Comparison of ENCODE assay signal across 8 cellular contexts in genomic region chr15:96339662-96340347, GRCh38. TPM values are rescaled to one million over a fixed set of nuclear protein-coding genes. Genes with fewer than 3 reads are reported as not detected.
DNase-seq lines count a peak whose midpoint lies in the region; ATAC-seq and TF ChIP-seq lines count a peak whose summit lies in the region.

No MANE protein-coding gene starts in this region.

- H2BK15ac ChIP-seq in IMR-90 (ENCODE audit: low read depth, low read length), result peak overlapping the region; percentile 61; the same call in 1 of the 3 replicates

- H3K9ac ChIP-seq in IMR-90 (ENCODE audit: low read depth, low read length), result peak overlapping the region; percentile 96

- peak overlapping the region; percentile 77 for H4K91ac ChIP-seq in IMR-90 (ENCODE audit: insufficient read depth, low read depth, low read length)

- CTCF ChIA-PET in IMR-90 (lab: Yijun Ruan, JAX), result interaction anchor here (0.6 to 0.9 kb wide), 2 partner anchors 12 to 1039 kb away, joined by 3 read pairs; no protein-coding TSS in a partner anchor

- H3K18ac ChIP-seq in IMR-90 (ENCODE audit: low read depth, low read length), result peak overlapping the region; percentile 87

- no peaks in the 10 kb centered on the region for H3K79me1 ChIP-seq in IMR-90 (ENCODE audit: low read depth in 1 of 2, low read length in 2 of 2)

- H3K56ac ChIP-seq in IMR-90 (ENCODE audit: extremely low read depth, insufficient read depth, low read length), result peak overlapping the region; percentile 97

- dilution Hi-C loops in IMR-90 (cut with HindIII; ENCODE audit: low sequenced_read_pairs, unreplicated experiment), result no loop called here

- intact Hi-C loops in IMR-90 (cut with micrococcal nuclease), result loop anchor here (5.0 kb wide), 1 partner anchor 453 kb away; no protein-coding TSS in a partner anchor

- peak overlapping the region; percentile 78 for H4K5ac ChIP-seq in IMR-90 (ENCODE audit: low read depth, low read length)

- peak overlapping the region; percentile 84; the same call in 1 of the 2 replicates for H3K4ac ChIP-seq in IMR-90 (ENCODE audit: low read depth, low read length)

- DNase-seq in 8988T (peak; percentile 5), IMR-90 (no peak), myocyte (ENCODE audit: low read depth) (peak; percentile 36), LoVo (ENCODE audit: low spot score) (no peak), EL (no peak), foreskin melanocyte (no peak)

- H3K27me3 ChIP-seq in IMR-90 (ENCODE audit: control insufficient read depth, insufficient read depth, low read length), result no peaks in the 10 kb centered on the region
- H3K27me3 ChIP-seq in ectodermal cell (ENCODE audit: control insufficient read depth, insufficient read depth, low read length, poor library complexity, severe bottlenecking), result peaks cover 57% of the 10 kb centered on the region

- H3K23ac ChIP-seq in IMR-90 (ENCODE audit: low read depth, low read length), result peak overlapping the region; percentile 97

- no peak overlapping the region for H2AK5ac ChIP-seq in IMR-90 (ENCODE audit: low read depth, low read length)

- peaks cover 42% of the 10 kb centered on the region for H3K36me3 ChIP-seq in IMR-90 (ENCODE audit: control insufficient read depth, insufficient read depth, low read length)
- H3K36me3 ChIP-seq in ectodermal cell (ENCODE audit: control insufficient read depth, insufficient read depth, low read length), result peaks cover 37% of the 10 kb centered on the region

- TF ChIP-seq CTCF in IMR-90 (conservative IDR thresholded peaks at IDR 0.05; ENCODE audit: low read depth, low read length), result no peak

- in situ Hi-C loops in IMR-90 (cut with MboI; ENCODE audit: low sequenced_read_pairs), result loop anchor here (10.0 to 25.0 kb wide), 4 partner anchors 778 to 1315 kb away; no protein-coding TSS in a partner anchor

- H3K4me2 ChIP-seq in IMR-90 (ENCODE audit: low read depth, low read length), result peak overlapping the region; percentile 99

- H3K9me3 ChIP-seq in IMR-90 (ENCODE audit: control insufficient read depth, insufficient read depth, low read length) (no peaks in the 10 kb centered on the region), ectodermal cell (ENCODE audit: control insufficient read depth, low read length) (no peaks in the 10 kb centered on the region)

- H2AFZ ChIP-seq in IMR-90 (replicated peaks; ENCODE audit: low read length, poor library complexity), result no peak overlapping the region

- TF ChIP-seq POLR2A in IMR-90 (IDR thresholded peaks at IDR 0.05; ENCODE audit: low read depth, low read length), result no peak

- H2BK5ac ChIP-seq in IMR-90 (ENCODE audit: low read depth, low read length, poor library complexity, severe bottlenecking), result peak overlapping the region; percentile 96

- no TSS peak for BruUV-seq in IMR-90 (replicated peaks; lab: Mats Ljungman, UMichigan)

- TF ChIP-seq RAD21 in IMR-90 (IDR thresholded peaks at IDR 0.05; ENCODE audit: low read length), result no peak

- POLR2A ChIA-PET in IMR-90 (lab: Charles Lee; ENCODE audit: unreplicated experiment), result interaction anchor here (0.6 to 1.9 kb wide), 7 partner anchors 9 to 1859 kb away, joined by 3 to 13 read pairs (median 5); partner anchors contain the start of gene NR2F2

- ATAC-seq in IMR-90 (ENCODE audit: low read depth), result no peak
- ATAC-seq in GM21529 (IDR thresholded peaks at IDR 0.05; ENCODE audit: unreplicated experiment), result no peak

- peaks cover 25% of the 10 kb centered on the region for H4K20me1 ChIP-seq in IMR-90 (ENCODE audit: insufficient read depth, low read length)

- H3K9me1 ChIP-seq in IMR-90 (ENCODE audit: insufficient read depth, low read length), result no peaks in the 10 kb centered on the region

- peak overlapping the region; percentile 72 for H2BK120ac ChIP-seq in IMR-90 (ENCODE audit: low read depth, low read length)

- H2BK20ac ChIP-seq in IMR-90 (ENCODE audit: low read depth, low read length), result no peak overlapping the region

- no CpG with 5 or more reads among the region's 8 CpGs for WGBS in IMR-90 (ENCODE audit: extremely low coverage in 2 of 2, insufficient read length in 1 of 2), 2 experiments
- WGBS in ectodermal cell, 2 experiments, result 4% methylated on average over 2 to 6 of the region's 8 CpGs

- H2AK9ac ChIP-seq in IMR-90 (replicated peaks; ENCODE audit: low read depth, low read length, poor library complexity), result no peak overlapping the region

- peaks cover 25% of the 10 kb centered on the region for H3K4me1 ChIP-seq in IMR-90 (ENCODE audit: control insufficient read depth, insufficient read depth, low read length)
- H3K4me1 ChIP-seq in ectodermal cell (ENCODE audit: control insufficient read depth, insufficient read depth, low read length), result peaks cover 28% of the 10 kb centered on the region

- H3K27ac ChIP-seq in IMR-90 (ENCODE audit: insufficient read depth, low read length) (peak overlapping the region; percentile 88), ectodermal cell (ENCODE audit: insufficient read depth, low read depth, low read length, poor library complexity, severe bottlenecking) (peak overlapping the region; percentile 92)

- H3K14ac ChIP-seq in IMR-90 (replicated peaks; ENCODE audit: low read depth, low read length), result peak overlapping the region; percentile 96

- peak overlapping the region; percentile 49 to 74 for H4K8ac ChIP-seq in IMR-90 (ENCODE audit: low read depth in 2 of 2, low read length in 2 of 2)

- H3K4me3 ChIP-seq in IMR-90 (ENCODE audit: insufficient read depth, low read depth, low read length) (peak overlapping the region; percentile 84), ectodermal cell (ENCODE audit: insufficient read depth, low read depth, low read length) (peak overlapping the region; percentile 88)

TF ChIP-seq in IMR-90, 13 proteins besides CTCF, POLR2A, EP300 and RAD21:
- no peak for TF ChIP-seq MAFK (IDR thresholded peaks at IDR 0.05; ENCODE audit: low read depth, low read length)
- no peak for TF ChIP-seq ELK1 (IDR thresholded peaks at IDR 0.05; ENCODE audit: borderline replicate concordance, low read depth, low read length)
- TF ChIP-seq MXI1 (IDR thresholded peaks at IDR 0.05; ENCODE audit: borderline replicate concordance, low read depth, low read length), result no peak
- no peak for TF ChIP-seq MAZ (IDR thresholded peaks at IDR 0.05; ENCODE audit: borderline replicate concordance, low read depth, low read length)
- TF ChIP-seq RFX5 (IDR thresholded peaks at IDR 0.05; ENCODE audit: low read depth, low read length), result no peak
- TF ChIP-seq RCOR1 (IDR thresholded peaks at IDR 0.05; ENCODE audit: insufficient replicate concordance, low read length), result no peak
- no peak for TF ChIP-seq CHD1 (IDR thresholded peaks at IDR 0.05; ENCODE audit: low read depth, low read length)
- TF ChIP-seq FOS (IDR thresholded peaks at IDR 0.05; ENCODE audit: low read depth, low read length), result no peak
- TF ChIP-seq CEBPB (IDR thresholded peaks at IDR 0.05; ENCODE audit: low read depth, low read length), result no peak
- no peak for TF ChIP-seq NFE2L2 (IDR thresholded peaks at IDR 0.05; ENCODE audit: low read depth, low read length)
- no peak for TF ChIP-seq SMC3 (IDR thresholded peaks at IDR 0.05; ENCODE audit: low read depth, low read length)
TF ChIP-seq in IMR-90: peak in this region for 0.

RNA-seq across cellular contexts. Expression of gene NR2F2, which starts 9.3 kb away (rescaled TPM):
- total RNA-seq in IMR-90 (2012; rRNA removed) (20.3 and 28.1 TPM in 2 replicates), myocyte (6.5 and 8.7 TPM in 2 replicates)
- polyA plus RNA-seq in IMR-90 (2012; rRNA removed), result 161 and 185 TPM in 2 replicates
- 113 and 142 TPM in 2 replicates for polyA plus RNA-seq in IMR-90 (2012; cell fraction: cytosol; rRNA removed)
- polyA plus RNA-seq in IMR-90 (2012; cell fraction: nucleus; rRNA removed; ENCODE audit: low replicate concordance), result 109 and 182 TPM in 2 replicates
- polyA plus RNA-seq in ectodermal cell (2013, experiment 1 of 4), result 101 TPM
- polyA plus RNA-seq in ectodermal cell (2013, experiment 2 of 4), result 117 TPM
- 80.0 TPM for polyA plus RNA-seq in ectodermal cell (2013, experiment 3 of 4)
- polyA plus RNA-seq in ectodermal cell (2013, experiment 4 of 4), result 97.4 TPM
- 45.5 TPM for polyA plus RNA-seq in myocyte (2012)

Comparison
In these comparisons a context has a peak if more than half of its experiments do, and no peak if none do; other contexts are left out.
1. DNase-seq: peak in 8988T (single experiment) and myocyte (single experiment); none in IMR-90 (single experiment), LoVo (single experiment), EL (single experiment) and foreskin melanocyte (single experiment).